ENCODE assay signal across 8 cellular contexts in genomic region chr16:1054660-1055556, GRCh38. TPM values are rescaled to one million over a fixed set of nuclear protein-coding genes. Genes with fewer than 3 reads are reported as not detected.
DNase-seq lines count a peak whose midpoint lies in the region; ATAC-seq and TF ChIP-seq lines count a peak whose summit lies in the region.

No MANE protein-coding gene starts in this region.

- no peaks in the 10 kb centered on the region for H4K20me1 ChIP-seq in hepatocyte (ENCODE audit: insufficient read depth, poor library complexity, severe bottlenecking)

- peak; percentile 71 to 90 (median 85) for TF ChIP-seq CTCF in ascending aorta (IDR thresholded peaks at IDR 0.05)
- TF ChIP-seq CTCF in hepatocyte (IDR thresholded peaks at IDR 0.05; ENCODE audit: poor library complexity) = peak; percentile 91

- ATAC-seq in HG02981 (IDR thresholded peaks at IDR 0.05; ENCODE audit: unreplicated experiment) = no peak
- ATAC-seq in GM21360 (IDR thresholded peaks at IDR 0.05; ENCODE audit: unreplicated experiment) = no peak

- peaks cover 9% of the 10 kb centered on the region for H3K9me3 ChIP-seq in NT2/D1 (ENCODE audit: insufficient read depth, low read length)
- no peaks in the 10 kb centered on the region for H3K9me3 ChIP-seq in ascending aorta
- no peaks in the 10 kb centered on the region for H3K9me3 ChIP-seq in hepatocyte (ENCODE audit: low read depth)

- no peaks in the 10 kb centered on the region for H3K9me2 ChIP-seq in hepatocyte (replicated peaks; ENCODE audit: insufficient read depth)

- intact Hi-C loops in ascending aorta (cut with DNase I) = loop anchor here (2.0 to 10.0 kb wide), 4 partner anchors 140 to 344 kb away; partner anchors contain the start of genes CHTF18 and RPUSD1

- H3K27ac ChIP-seq in ascending aorta (no peak overlapping the region), hepatocyte (no peak overlapping the region)

- H3K4me1 ChIP-seq in NT2/D1 (ENCODE audit: insufficient read depth, insufficient read length) (peaks cover 3% of the 10 kb centered on the region), ascending aorta (peaks cover 0 to 8% of the 10 kb centered on the region in 2 donors), hepatocyte (ENCODE audit: insufficient read depth) (peaks cover 3% of the 10 kb centered on the region)

- H3K27me3 ChIP-seq in NT2/D1 (ENCODE audit: insufficient read depth, insufficient read length) (no peaks in the 10 kb centered on the region), ascending aorta (no peaks in the 10 kb centered on the region), hepatocyte (no peaks in the 10 kb centered on the region)

- H3K79me2 ChIP-seq in hepatocyte = no peaks in the 10 kb centered on the region

- H3K4me2 ChIP-seq in hepatocyte = no peak overlapping the region

- H3K4me3 ChIP-seq in NT2/D1 (ENCODE audit: insufficient read length, low read depth) = no peak overlapping the region
- H3K4me3 ChIP-seq in ascending aorta = no peak overlapping the region
- no peak overlapping the region for H3K4me3 ChIP-seq in hepatocyte

- 40% methylated on average over 33 of the region's 34 CpGs for WGBS in hepatocyte (ENCODE audit: low lambda C conversion rate, missing lambda C conversion rate)

- H2AFZ ChIP-seq in hepatocyte = no peak overlapping the region

- peak overlapping the region; percentile 56 for H3K9ac ChIP-seq in NT2/D1 (ENCODE audit: insufficient read length, low read depth)

- DNase-seq in NCI-H748 (lab: John Stamatoyannopoulos, UW; ENCODE audit: unreplicated experiment) (peak; percentile 25), NCI-H748 treated with DMSO at 0.1 percent for 48 hours (lab: John Stamatoyannopoulos, UW) (no peak), NT2/D1 (ENCODE audit: low read depth, low spot score) (peak; percentile 30), ascending aorta (ENCODE audit: low spot score in 2 of 2) (no peak), hepatocyte (ENCODE audit: low spot score) (peak; percentile 85)
- DNase-seq in stimulated activated CD4-positive, alpha-beta T cell treated with anti-CD3 and anti-CD28 coated beads, Interleukin-12 subunit alpha, Interleukin-12 subunit beta, amount 100 ng/mL, for 48 hours (ENCODE audit: low read depth in 2 of 3, low spot score in 1 of 3) = peak in 2 of 3 donors; percentile 15 to 28

- H3K36me3 ChIP-seq in NT2/D1 (ENCODE audit: insufficient read depth, insufficient read length, low read length) (no peaks in the 10 kb centered on the region), ascending aorta (no peaks in the 10 kb centered on the region), hepatocyte (replicated peaks; ENCODE audit: insufficient read depth, low read depth) (no peaks in the 10 kb centered on the region)

RNA-seq across cellular contexts. Expression of gene SSTR5, which starts 17.6 kb away (rescaled TPM):
- not detected for total RNA-seq in ascending aorta
- 0.77 TPM in 1 of 2 replicates, not detected in the other for total RNA-seq in hepatocyte
- polyA plus RNA-seq in hepatocyte = 1.3 TPM in 1 of 2 replicates, not detected in the other

RNA-seq across cellular contexts. Expression of gene C1QTNF8, which starts 41.1 kb away (rescaled TPM):
- total RNA-seq in ascending aorta = not detected
- total RNA-seq in hepatocyte = not detected in 2 replicates
- polyA plus RNA-seq in hepatocyte = 0.10 TPM in 1 of 2 replicates, not detected in the other

Comparison
In these comparisons a context has a peak if more than half of its experiments do, and no peak if none do; other contexts are left out.
1. DNase-seq: peak in NCI-H748 (single experiment), NT2/D1 (single experiment), hepatocyte (single experiment) and stimulated activated CD4-positive, alpha-beta T cell treated with anti-CD3 and anti-CD28 coated beads, Interleukin-12 subunit alpha, Interleukin-12 subunit beta, amount 100 ng/mL, for 48 hours (2 of 3); none in NCI-H748 treated with DMSO at 0.1 percent for 48 hours (single experiment) and ascending aorta (0 of 2).